19 cellular contexts compared by ENCODE assay signal in the genomic region with DNA sequence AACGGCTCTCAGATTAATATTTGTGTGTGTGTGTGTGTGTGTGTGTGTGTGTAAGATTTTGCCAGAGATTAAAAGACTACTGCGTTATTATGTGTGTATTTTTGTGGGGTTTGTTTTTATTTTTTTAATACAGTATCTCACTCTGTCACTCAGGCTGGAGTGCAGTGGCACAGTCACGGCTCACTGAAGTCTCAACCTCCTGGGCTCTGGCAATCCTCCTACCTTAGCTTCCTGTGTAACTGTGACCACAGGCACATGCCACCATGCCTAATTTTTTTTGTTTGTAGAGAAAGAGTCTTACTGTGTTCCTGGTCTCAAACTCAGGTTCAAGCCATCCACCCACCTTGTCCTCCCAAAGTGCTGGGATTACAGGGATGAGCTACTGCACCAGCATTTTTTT.
DNase-seq lines count a peak whose midpoint lies in the region; ATAC-seq and TF ChIP-seq lines count a peak whose summit lies in the region.
"Had no signal": no experiment of that assay in that cellular context is flagged by ENCODE, and none has a peak within 500 bp of the region (broad histone marks: within the 10 kb centered on the region; RNA-seq: fewer than 3 reads in every experiment).

No MANE protein-coding gene starts in this region.

- TF ChIP-seq POLR2A in thyroid gland (IDR thresholded peaks at IDR 0.05) (no peak), esophagus muscularis mucosa (IDR thresholded peaks at IDR 0.05; ENCODE audit: low read depth) (no peak)

- H3K9me3 Mint-ChIP-seq in brain (peaks cover 0 to 11% (median 0%) of the 10 kb centered on the region in 5 experiments), nephron (no peaks in the 10 kb centered on the region)
- H3K9me3 Mint-ChIP-seq: CD4-positive, alpha-beta memory T cell had no signal

- H3K27ac ChIP-seq in SK-N-SH (ENCODE audit: low read depth in 2 of 2, low read length in 1 of 2) (peak overlapping the region; percentile 92 to 97; a peak in 3 of 4 replicates), thyroid gland (no peak overlapping the region), esophagus muscularis mucosa (replicated peaks in 1 of 4) (no peak overlapping the region)
- H3K27ac ChIP-seq: SK-N-MC had no signal

- no peak overlapping the region for H2AFZ ChIP-seq in SK-N-SH (ENCODE audit: low read depth)

- H4K20me1 ChIP-seq in SK-N-SH (ENCODE audit: insufficient read depth): no peaks in the 10 kb centered on the region

- H3K4me1 Mint-ChIP-seq in brain: peaks cover 44% of the 10 kb centered on the region
- H3K4me1 Mint-ChIP-seq in nephron: peaks cover 51% of the 10 kb centered on the region
- H3K4me1 Mint-ChIP-seq: CD4-positive, alpha-beta memory T cell had no signal

- H3K36me3 ChIP-seq in SK-N-SH (replicated peaks in 1 of 2; ENCODE audit: control insufficient read depth in 1 of 2, insufficient read depth in 2 of 2, low read length in 1 of 2) (peaks cover 28 to 44% of the 10 kb centered on the region in 2 experiments), thyroid gland (no peaks in the 10 kb centered on the region), H7 (replicated peaks; ENCODE audit: control insufficient read depth, insufficient read depth, low read length) (no peaks in the 10 kb centered on the region; the same call in 1 of the 2 replicates), esophagus muscularis mucosa (peaks cover 0 to 3% (median 0%) of the 10 kb centered on the region in 4 donors)

- H3F3A ChIP-seq in SK-N-SH (replicated peaks; ENCODE audit: insufficient read depth): peaks cover 56% of the 10 kb centered on the region

- intact Hi-C loops in thyroid gland (cut with DNase I) (no loop called here), esophagus muscularis mucosa (cut with DNase I) (no loop called here)

- peak overlapping the region; percentile 60 for H3K9ac ChIP-seq in SK-N-SH

- H3K4me3 ChIP-seq in SK-N-SH (ENCODE audit: low read depth in 2 of 2, low read length in 1 of 2): no peak overlapping the region
- no peak overlapping the region for H3K4me3 ChIP-seq in thyroid gland (replicated peaks in 1 of 3)
- no peak overlapping the region for H3K4me3 ChIP-seq in H7 (ENCODE audit: insufficient read depth, low read depth, low read length)
- no peak overlapping the region for H3K4me3 ChIP-seq in esophagus muscularis mucosa
- H3K4me3 ChIP-seq: SK-N-MC had no signal

- no peak overlapping the region for H3K4me3 Mint-ChIP-seq in brain
- no peak overlapping the region for H3K4me3 Mint-ChIP-seq in nephron
- H3K4me3 Mint-ChIP-seq: CD4-positive, alpha-beta memory T cell had no signal

- H3K27ac Mint-ChIP-seq in brain: peak overlapping the region in 3 of 5 experiments; percentile 22 to 84 (median 71)
- H3K27ac Mint-ChIP-seq in nephron: peak overlapping the region; percentile 11 to 61 (median 41)
- H3K27ac Mint-ChIP-seq: CD4-positive, alpha-beta memory T cell had no signal

- peak overlapping the region; percentile 62 for H3K4me2 ChIP-seq in SK-N-SH

- DNase-seq in SK-N-SH (no peak), thyroid gland (peak; percentile 36 to 58), H7 (no peak), esophagus muscularis mucosa (ENCODE audit: extremely low spot score) (no peak)
- DNase-seq: BE2C; Calu3; CD4-positive, alpha-beta memory T cell; Karpas-422; NCI-H1092 treated with DMSO at 0.1 percent for 48 hours; NCI-H2081 treated with DMSO at 0.1 percent for 48 hours; NCI-H510A; NCI-H748 treated with DMSO at 0.1 percent for 48 hours; OCI-M1; SHP77 had no signal

- CTCF ChIA-PET in SK-N-SH (lab: Yijun Ruan, JAX): interaction anchor here (0.6 to 1.6 kb wide), 3 partner anchors 16 to 343 kb away, joined by 3 read pairs; no protein-coding TSS in a partner anchor

- TF ChIP-seq CTCF in SK-N-SH (IDR thresholded peaks at IDR 0.05) (no peak), brain (conservative IDR thresholded peaks at IDR 0.05) (no peak), nephron (IDR thresholded peaks at IDR 0.05; ENCODE audit: unreplicated experiment in 3 of 3) (no peak), thyroid gland (IDR thresholded peaks at IDR 0.05) (no peak), esophagus muscularis mucosa (IDR thresholded peaks at IDR 0.05) (no peak)

- POLR2A ChIA-PET in SK-N-SH (lab: Yijun Ruan, JAX): no interaction called here

- no peaks in the 10 kb centered on the region for H3K27me3 Mint-ChIP-seq in brain
- no peaks in the 10 kb centered on the region for H3K27me3 Mint-ChIP-seq in nephron (ENCODE audit: low read depth)
- H3K27me3 Mint-ChIP-seq: CD4-positive, alpha-beta memory T cell had no signal

- TF ChIP-seq EP300 in SK-N-SH (IDR thresholded peaks at IDR 0.05; ENCODE audit: borderline replicate concordance in 1 of 2, low read depth in 1 of 2, low read length in 1 of 2) (no peak), esophagus muscularis mucosa (IDR thresholded peaks at IDR 0.05) (no peak)

- 57% methylated on average over 3 of the region's 3 CpGs for WGBS in SK-N-SH (ENCODE audit: low lambda C conversion rate)
- WGBS in thyroid gland, 2 donors: 51 to 56% methylated on average over 3 of the region's 3 CpGs
- 93% methylated on average over 3 of the region's 3 CpGs for WGBS in esophagus muscularis mucosa

- H3K4me1 ChIP-seq in SK-N-SH (ENCODE audit: control insufficient read depth in 1 of 2, insufficient read depth in 2 of 2, low read depth in 1 of 2, low read length in 1 of 2) (peaks cover 28 to 48% of the 10 kb centered on the region in 2 experiments), thyroid gland (peaks cover 0 to 5% of the 10 kb centered on the region in 2 donors), esophagus muscularis mucosa (peaks cover 0 to 49% (median 42%) of the 10 kb centered on the region in 4 donors)

- H3K36me3 Mint-ChIP-seq in brain (peaks cover 83% of the 10 kb centered on the region), nephron (ENCODE audit: low read depth) (peaks cover 47% of the 10 kb centered on the region)

- TF ChIP-seq RAD21 in SK-N-SH (IDR thresholded peaks at IDR 0.05; ENCODE audit: low read length): no peak

- H3K9me2 ChIP-seq in SK-N-SH: no peaks in the 10 kb centered on the region

- no peaks in the 10 kb centered on the region for H3K9me3 ChIP-seq in SK-N-SH
- no peaks in the 10 kb centered on the region for H3K9me3 ChIP-seq in thyroid gland
- no peaks in the 10 kb centered on the region for H3K9me3 ChIP-seq in esophagus muscularis mucosa
- H3K9me3 ChIP-seq: BE2C had no signal

- H3K27me3 ChIP-seq in SK-N-SH (ENCODE audit: insufficient read depth) (no peaks in the 10 kb centered on the region), thyroid gland (no peaks in the 10 kb centered on the region), H7 (ENCODE audit: control insufficient read depth, insufficient read depth, low read length) (no peaks in the 10 kb centered on the region), esophagus muscularis mucosa (no peaks in the 10 kb centered on the region)
- H3K27me3 ChIP-seq: BE2C had no signal

- ATAC-seq in SK-N-SH treated with all-trans-retinoic acid at 6 μM for 48 hours: no peak
- no peak for ATAC-seq in GM21619 (IDR thresholded peaks at IDR 0.05; ENCODE audit: unreplicated experiment)

- peaks cover 39% of the 10 kb centered on the region; the same call in 1 of the 2 replicates for H3K79me2 ChIP-seq in SK-N-SH (ENCODE audit: insufficient read depth)

TF ChIP-seq in SK-N-SH, 30 proteins besides CTCF, POLR2A, EP300 and RAD21 (continues in another document):
- no peak for TF ChIP-seq GATA2 (CRISPR knock-in tag; IDR thresholded peaks at IDR 0.05)
- no peak for TF ChIP-seq FOXM1 (IDR thresholded peaks at IDR 0.05; ENCODE audit: low read depth)
- TF ChIP-seq NFIC (IDR thresholded peaks at IDR 0.05; ENCODE audit: borderline replicate concordance): no peak
- no peak for TF ChIP-seq RCOR1 (IDR thresholded peaks at IDR 0.05; ENCODE audit: low read length)
- TF ChIP-seq POLR2AphosphoS5 (IDR thresholded peaks at IDR 0.05; ENCODE audit: low read depth, low read length): no peak
- TF ChIP-seq, protein P1, sequence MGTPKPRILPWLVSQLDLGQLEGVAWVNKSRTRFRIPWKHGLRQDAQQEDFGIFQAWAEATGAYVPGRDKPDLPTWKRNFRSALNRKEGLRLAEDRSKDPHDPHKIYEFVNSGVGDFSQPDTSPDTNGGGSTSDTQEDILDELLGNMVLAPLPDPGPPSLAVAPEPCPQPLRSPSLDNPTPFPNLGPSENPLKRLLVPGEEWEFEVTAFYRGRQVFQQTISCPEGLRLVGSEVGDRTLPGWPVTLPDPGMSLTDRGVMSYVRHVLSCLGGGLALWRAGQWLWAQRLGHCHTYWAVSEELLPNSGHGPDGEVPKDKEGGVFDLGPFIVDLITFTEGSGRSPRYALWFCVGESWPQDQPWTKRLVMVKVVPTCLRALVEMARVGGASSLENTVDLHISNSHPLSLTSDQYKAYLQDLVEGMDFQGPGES (IDR thresholded peaks at IDR 0.05; ENCODE audit: low read depth, low read length): no peak
- no peak for TF ChIP-seq YY1 (IDR thresholded peaks at IDR 0.05; ENCODE audit: low read depth)

TF ChIP-seq in SK-N-SH treated with all-trans-retinoic acid at 6 μM for 48 hours, 23 proteins besides CTCF, POLR2A, EP300 and RAD21:
- TF ChIP-seq ZC3H10 (CRISPR knock-in tag; IDR thresholded peaks at IDR 0.05) (no peak), ZNF565 (CRISPR knock-in tag; conservative IDR thresholded peaks at IDR 0.05; ENCODE audit: low read depth) (no peak), ZFP3 (CRISPR knock-in tag; IDR thresholded peaks at IDR 0.05) (no peak)
- TF ChIP-seq, protein P2, sequence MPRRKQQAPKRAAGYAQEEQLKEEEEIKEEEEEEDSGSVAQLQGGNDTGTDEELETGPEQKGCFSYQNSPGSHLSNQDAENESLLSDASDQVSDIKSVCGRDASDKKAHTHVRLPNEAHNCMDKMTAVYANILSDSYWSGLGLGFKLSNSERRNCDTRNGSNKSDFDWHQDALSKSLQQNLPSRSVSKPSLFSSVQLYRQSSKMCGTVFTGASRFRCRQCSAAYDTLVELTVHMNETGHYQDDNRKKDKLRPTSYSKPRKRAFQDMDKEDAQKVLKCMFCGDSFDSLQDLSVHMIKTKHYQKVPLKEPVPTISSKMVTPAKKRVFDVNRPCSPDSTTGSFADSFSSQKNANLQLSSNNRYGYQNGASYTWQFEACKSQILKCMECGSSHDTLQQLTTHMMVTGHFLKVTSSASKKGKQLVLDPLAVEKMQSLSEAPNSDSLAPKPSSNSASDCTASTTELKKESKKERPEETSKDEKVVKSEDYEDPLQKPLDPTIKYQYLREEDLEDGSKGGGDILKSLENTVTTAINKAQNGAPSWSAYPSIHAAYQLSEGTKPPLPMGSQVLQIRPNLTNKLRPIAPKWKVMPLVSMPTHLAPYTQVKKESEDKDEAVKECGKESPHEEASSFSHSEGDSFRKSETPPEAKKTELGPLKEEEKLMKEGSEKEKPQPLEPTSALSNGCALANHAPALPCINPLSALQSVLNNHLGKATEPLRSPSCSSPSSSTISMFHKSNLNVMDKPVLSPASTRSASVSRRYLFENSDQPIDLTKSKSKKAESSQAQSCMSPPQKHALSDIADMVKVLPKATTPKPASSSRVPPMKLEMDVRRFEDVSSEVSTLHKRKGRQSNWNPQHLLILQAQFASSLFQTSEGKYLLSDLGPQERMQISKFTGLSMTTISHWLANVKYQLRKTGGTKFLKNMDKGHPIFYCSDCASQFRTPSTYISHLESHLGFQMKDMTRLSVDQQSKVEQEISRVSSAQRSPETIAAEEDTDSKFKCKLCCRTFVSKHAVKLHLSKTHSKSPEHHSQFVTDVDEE (CRISPR knock-in tag; IDR thresholded peaks at IDR 0.05): no peak
TF ChIP-seq in SK-N-SH treated with all-trans-retinoic acid at 6 μM for 48 hours: peak in this region for 0.

Comparison
In these comparisons a context has a peak if more than half of its experiments do, and no peak if none do; other contexts are left out.
1. DNase-seq: peak in thyroid gland (2 of 2); none in SK-N-SH (single experiment), H7 (single experiment) and esophagus muscularis mucosa (single experiment).
2. H3K27ac ChIP-seq: peak in SK-N-SH (2 of 2); none in thyroid gland (0 of 3) and esophagus muscularis mucosa (0 of 4).